8 cellular contexts compared by ENCODE assay signal in the genomic region with DNA sequence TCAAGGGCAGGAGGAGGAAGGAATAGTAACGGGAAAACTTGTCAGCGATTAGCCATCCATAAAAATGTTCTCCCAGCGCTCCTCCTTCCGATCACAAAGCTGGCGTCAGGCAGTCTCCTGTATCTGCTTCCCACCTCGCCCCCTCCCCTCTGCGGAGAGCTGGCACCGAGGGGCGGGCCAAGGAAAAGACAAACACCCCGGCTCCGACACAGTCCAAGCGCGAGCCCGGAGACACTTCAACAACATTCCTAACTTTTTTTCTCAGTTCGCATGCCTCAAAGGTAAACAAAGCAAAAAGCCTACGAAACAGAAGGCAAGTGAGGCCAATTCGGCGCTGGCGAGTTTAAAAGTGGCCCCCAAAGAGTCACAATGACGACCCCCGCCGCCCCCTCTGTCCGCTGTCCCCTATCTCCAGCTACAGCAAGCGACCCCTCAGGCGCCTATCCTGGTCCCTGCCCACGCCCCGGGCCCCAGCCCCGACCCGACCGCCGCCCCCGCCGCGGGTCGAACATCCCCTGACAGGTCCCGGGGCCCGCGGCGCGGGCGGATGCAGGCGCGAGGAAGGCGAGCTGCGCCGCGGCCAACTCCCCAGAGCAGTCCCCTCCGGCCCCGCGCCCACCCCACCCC. TPM values are rescaled to one million over a fixed set of nuclear protein-coding genes. Genes with fewer than 3 reads are reported as not detected.
A peak's percentile ranks its signal among the peaks of the same experiment; 100 is the strongest.
DNase-seq lines count a peak whose midpoint lies in the region; ATAC-seq and TF ChIP-seq lines count a peak whose summit lies in the region.

No MANE protein-coding gene starts in this region.

- no peak for TF ChIP-seq CTCF in BJ (IDR thresholded peaks at IDR 0.05; ENCODE audit: insufficient read depth, low read depth, low read length)
- TF ChIP-seq CTCF in astrocyte of the spinal cord (IDR thresholded peaks at IDR 0.05; ENCODE audit: low read depth, low read length): no peak

- H3K36me3 ChIP-seq in BJ (ENCODE audit: control insufficient read depth, insufficient read depth, low read length): no peaks in the 10 kb centered on the region
- H3K36me3 ChIP-seq in iPS-20b (ENCODE audit: insufficient read depth, low read depth, low read length): no peaks in the 10 kb centered on the region

- H3K27ac ChIP-seq in iPS-20b (ENCODE audit: low read length): no peak overlapping the region
- peak overlapping the region in 16 of 21 experiments; percentile 7 to 78 (median 66) for H3K27ac ChIP-seq in skin epidermis

- H3K9me3 ChIP-seq in iPS-20b (ENCODE audit: insufficient read depth, low read depth, low read length): no peaks in the 10 kb centered on the region

- peak; percentile 16 for ATAC-seq in GM21390 (IDR thresholded peaks at IDR 0.05; ENCODE audit: unreplicated experiment)
- ATAC-seq in HG02763 (IDR thresholded peaks at IDR 0.05; ENCODE audit: unreplicated experiment): no peak

- H3K4me3 ChIP-seq in BJ (ENCODE audit: low read depth, low read length) (peak overlapping the region; percentile 77), astrocyte of the spinal cord (ENCODE audit: low read depth, low read length) (peak overlapping the region; percentile 75), iPS-20b (ENCODE audit: low read length) (peak overlapping the region; percentile 70), skin epidermis (peak overlapping the region; percentile 44 to 62 (median 52))

- CTCF ChIA-PET in BJ (lab: Yijun Ruan, JAX): no interaction called here

- peak overlapping the region; percentile 55; the same call in 1 of the 2 replicates for H3K9ac ChIP-seq in iPS-20b (ENCODE audit: low read depth, low read length)

- H3K4me1 ChIP-seq in iPS-20b (ENCODE audit: insufficient read depth, low read length): no peaks in the 10 kb centered on the region

- POLR2A ChIA-PET in BJ (lab: Charles Lee): no interaction called here

- H3K27me3 ChIP-seq in BJ (ENCODE audit: control insufficient read depth, insufficient read depth, low read length) (no peaks in the 10 kb centered on the region), iPS-20b (ENCODE audit: insufficient read depth, low read length) (peaks cover 57% of the 10 kb centered on the region)

- DNase-seq in BJ (ENCODE audit: low read depth): no peak
- peak; percentile 21 for DNase-seq in NCI-H2107 treated with DMSO at 0.1 percent for 48 hours (lab: John Stamatoyannopoulos, UW; ENCODE audit: unreplicated experiment)
- no peak for DNase-seq in astrocyte of the spinal cord (ENCODE audit: low read depth, low spot score)
- DNase-seq in activated gamma-delta T cell treated with Interleukin-2 at 50 U/mL for 16 hours: no peak

- in situ Hi-C loops in astrocyte of the spinal cord (cut with HindIII; ENCODE audit: low sequenced_read_pairs): no loop called here

RNA-seq across cellular contexts. Expression of a gene that starts 0.7 kb away (rescaled TPM):
- polyA plus RNA-seq in BJ (2011; rRNA removed): 3.0 and 3.4 TPM in 2 replicates
- 4.0 and 4.4 TPM in 2 replicates for polyA minus RNA-seq in BJ (2011; rRNA and poly(A)+ RNA removed)
